8 cellular contexts compared by ENCODE assay signal in the genomic region with DNA sequence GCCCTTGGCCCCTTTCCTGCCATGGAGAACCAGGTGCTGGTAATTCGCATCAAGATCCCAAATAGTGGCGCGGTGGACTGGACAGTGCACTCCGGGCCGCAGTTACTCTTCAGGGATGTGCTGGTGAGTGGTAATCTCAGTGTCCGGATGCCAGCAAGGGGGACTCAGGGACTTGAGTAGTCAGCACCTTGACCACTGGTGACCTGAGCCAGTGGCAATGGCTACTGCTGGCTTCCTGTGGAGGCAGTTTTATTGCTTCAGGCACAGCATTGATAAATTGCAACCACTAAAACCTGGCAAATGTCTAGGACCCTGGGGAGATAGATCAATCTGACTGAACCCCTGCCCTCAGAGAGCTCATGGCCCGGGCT. TPM values are rescaled to one million over a fixed set of nuclear protein-coding genes. Genes with fewer than 3 reads are reported as not detected.
A peak's percentile ranks its signal among the peaks of the same experiment; 100 is the strongest.
DNase-seq lines count a peak whose midpoint lies in the region; ATAC-seq and TF ChIP-seq lines count a peak whose summit lies in the region.

No MANE protein-coding gene starts in this region.

- peaks cover 46% of the 10 kb centered on the region for H3K4me1 ChIP-seq in left ventricle myocardium inferior
- H3K4me1 ChIP-seq in sigmoid colon, result peaks cover 0 to 35% (median 23%) of the 10 kb centered on the region in 4 donors

- no peak for TF ChIP-seq POLR2A in sigmoid colon (IDR thresholded peaks at IDR 0.05)

- intact Hi-C loops in activated T-helper 1 cell treated with anti-CD3 and anti-CD28 coated beads, Interleukin-12 subunit alpha, Interleukin-12 subunit beta, Interleukin-2, Interleukin-4 antibody, amounts not matched to agents 30 ng/mL and 10 ng/mL and 1 ng/mL, durations not matched to agents 14 hours and 24 hours and 36 hours (cut with micrococcal nuclease), result loop anchor here (2.0 to 10.0 kb wide), 3 partner anchors 21 to 839 kb away; partner anchors contain the start of gene SMAD6
- intact Hi-C loops in left ventricle myocardium inferior (cut with micrococcal nuclease), result no loop called here
- intact Hi-C loops in sigmoid colon (cut with DNase I), result loop anchor here (5.0 to 10.0 kb wide), 2 partner anchors 294 to 661 kb away; partner anchors contain the start of gene CALML4

- ATAC-seq in HG03521 (IDR thresholded peaks at IDR 0.05; ENCODE audit: unreplicated experiment), result no peak

- H3K27me3 ChIP-seq in left ventricle myocardium inferior (ENCODE audit: low read depth) (no peaks in the 10 kb centered on the region), sigmoid colon (no peaks in the 10 kb centered on the region)

- H3K27ac Mint-ChIP-seq in activated T-helper 1 cell treated with anti-CD3 and anti-CD28 coated beads, Interleukin-12 subunit alpha, Interleukin-12 subunit beta, Interleukin-2, Interleukin-4 antibody, amounts not matched to agents 30 ng/mL and 10 ng/mL and 1 ng/mL, durations not matched to agents 14 hours and 24 hours and 36 hours, result peak overlapping the region; percentile 88

- H3K4me3 ChIP-seq in left ventricle myocardium inferior (peak overlapping the region; percentile 95), sigmoid colon (peak overlapping the region; percentile 68 to 94 (median 85))

- no peak for TF ChIP-seq EP300 in sigmoid colon (IDR thresholded peaks at IDR 0.05)

- H3K36me3 ChIP-seq in left ventricle myocardium inferior (no peaks in the 10 kb centered on the region), sigmoid colon (peaks cover 0 to 25% (median 4%) of the 10 kb centered on the region in 4 donors)

- H3K9me3 ChIP-seq in left ventricle myocardium inferior (replicated peaks) (no peaks in the 10 kb centered on the region), sigmoid colon (no peaks in the 10 kb centered on the region)

- peak overlapping the region; percentile 92 for H3K4me3 Mint-ChIP-seq in activated T-helper 1 cell treated with anti-CD3 and anti-CD28 coated beads, Interleukin-12 subunit alpha, Interleukin-12 subunit beta, Interleukin-2, Interleukin-4 antibody, amounts not matched to agents 30 ng/mL and 10 ng/mL and 1 ng/mL, durations not matched to agents 14 hours and 24 hours and 36 hours

- WGBS in sigmoid colon, 2 donors, result 30 to 44% methylated on average over 7 of the region's 7 CpGs

- peaks cover 17% of the 10 kb centered on the region for H3K36me3 Mint-ChIP-seq in activated T-helper 1 cell treated with anti-CD3 and anti-CD28 coated beads, Interleukin-12 subunit alpha, Interleukin-12 subunit beta, Interleukin-2, Interleukin-4 antibody, amounts not matched to agents 30 ng/mL and 10 ng/mL and 1 ng/mL, durations not matched to agents 14 hours and 24 hours and 36 hours (ENCODE audit: low read depth)

- TF ChIP-seq CTCF in left ventricle myocardium inferior (IDR thresholded peaks at IDR 0.05; ENCODE audit: borderline replicate concordance), result no peak
- no peak for TF ChIP-seq CTCF in sigmoid colon (IDR thresholded peaks at IDR 0.05)

- H3K27me3 Mint-ChIP-seq in activated T-helper 1 cell treated with anti-CD3 and anti-CD28 coated beads, Interleukin-12 subunit alpha, Interleukin-12 subunit beta, Interleukin-2, Interleukin-4 antibody, amounts not matched to agents 30 ng/mL and 10 ng/mL and 1 ng/mL, durations not matched to agents 14 hours and 24 hours and 36 hours (ENCODE audit: insufficient read depth), result no peaks in the 10 kb centered on the region

- no peaks in the 10 kb centered on the region for H3K9me3 Mint-ChIP-seq in activated T-helper 1 cell treated with anti-CD3 and anti-CD28 coated beads, Interleukin-12 subunit alpha, Interleukin-12 subunit beta, Interleukin-2, Interleukin-4 antibody, amounts not matched to agents 30 ng/mL and 10 ng/mL and 1 ng/mL, durations not matched to agents 14 hours and 24 hours and 36 hours

- peaks cover 43% of the 10 kb centered on the region for H3K4me1 Mint-ChIP-seq in activated T-helper 1 cell treated with anti-CD3 and anti-CD28 coated beads, Interleukin-12 subunit alpha, Interleukin-12 subunit beta, Interleukin-2, Interleukin-4 antibody, amounts not matched to agents 30 ng/mL and 10 ng/mL and 1 ng/mL, durations not matched to agents 14 hours and 24 hours and 36 hours (ENCODE audit: low read depth)

- H3K27ac ChIP-seq in left ventricle myocardium inferior (replicated peaks) (peak overlapping the region; percentile 90), sigmoid colon (peak overlapping the region; percentile 85 to 92 (median 88))

- DNase-seq in NCI-H146 (lab: John Stamatoyannopoulos, UW), result peak; percentile 15
- DNase-seq in NCI-H146 treated with DMSO at 0.1 percent for 48 hours (lab: John Stamatoyannopoulos, UW; ENCODE audit: unreplicated experiment), result no peak
- DNase-seq in activated T-helper 1 cell treated with anti-CD3 and anti-CD28 coated beads, Interleukin-12 subunit alpha, Interleukin-12 subunit beta, Interleukin-2, Interleukin-4 antibody, amounts not matched to agents 30 ng/mL and 10 ng/mL and 1 ng/mL, durations not matched to agents 14 hours and 24 hours and 36 hours (ENCODE audit: low spot score), result no peak
- no peak for DNase-seq in left ventricle myocardium inferior
- no peak for DNase-seq in sigmoid colon
- no peak for DNase-seq in dedifferentiated amniotic fluid mesenchymal stem cell (ENCODE audit: extremely low spot score)
- no peak for DNase-seq in COLO829 (ENCODE audit: low spot score)

RNA-seq across cellular contexts. Expression of gene MAP2K5, which starts 0.8 kb away (rescaled TPM):
- total RNA-seq in activated T-helper 1 cell treated with anti-CD3 and anti-CD28 coated beads, Interleukin-12 subunit alpha, Interleukin-12 subunit beta, Interleukin-2, Interleukin-4 antibody, amounts not matched to agents 30 ng/mL and 10 ng/mL and 1 ng/mL, durations not matched to agents 14 hours and 24 hours and 36 hours, result 22.1 and 27.5 TPM in 2 replicates
- total RNA-seq in left ventricle myocardium inferior (25.0 TPM), sigmoid colon (10 to 100 TPM; 13.2 to 19.4 (median 15.7) TPM)
- polyA plus RNA-seq in sigmoid colon, result 10 to 100 TPM; 11.3 to 16.2 (median 13.2) TPM

RNA-seq across cellular contexts. Expression of gene C15orf61, which starts 22.4 kb away (rescaled TPM):
- total RNA-seq in activated T-helper 1 cell treated with anti-CD3 and anti-CD28 coated beads, Interleukin-12 subunit alpha, Interleukin-12 subunit beta, Interleukin-2, Interleukin-4 antibody, amounts not matched to agents 30 ng/mL and 10 ng/mL and 1 ng/mL, durations not matched to agents 14 hours and 24 hours and 36 hours, result 6.6 and 6.9 TPM in 2 replicates
- 13.8 TPM for total RNA-seq in left ventricle myocardium inferior
- 1 to 10 TPM; 2.8 to 8.6 (median 5.7) TPM for total RNA-seq in sigmoid colon
- polyA plus RNA-seq in sigmoid colon, result 1 to 10 TPM; 1.8 to 4.9 (median 2.2) TPM
